22 cellular contexts compared by ENCODE assay signal in genomic region chr2:52995439-52995838, GRCh38.
DNase-seq lines count a peak whose midpoint lies in the region; ATAC-seq and TF ChIP-seq lines count a peak whose summit lies in the region.
"Had no signal": no experiment of that assay in that cellular context is flagged by ENCODE, and none has a peak within 500 bp of the region (broad histone marks: within the 10 kb centered on the region; RNA-seq: fewer than 3 reads in every experiment).

No MANE protein-coding gene starts in this region.

- H3K27me3 ChIP-seq in IMR-90 (ENCODE audit: control insufficient read depth, insufficient read depth, low read length) (no peaks in the 10 kb centered on the region), Caco-2 (replicated peaks; ENCODE audit: control insufficient read depth, insufficient read depth, low read length) (no peaks in the 10 kb centered on the region)
- H3K27me3 ChIP-seq: BE2C had no signal

- no peak overlapping the region for H3K4me2 ChIP-seq in IMR-90 (ENCODE audit: low read depth, low read length)
- H3K4me2 ChIP-seq: A549, SK-N-SH had no signal

- H3K36me3 Mint-ChIP-seq in Caco-2 (ENCODE audit: insufficient read depth, unreplicated experiment): no peaks in the 10 kb centered on the region
- H3K36me3 Mint-ChIP-seq: CD14-positive monocyte, IgD-negative memory B cell had no signal

- H3K36me3 ChIP-seq in IMR-90 (ENCODE audit: control insufficient read depth, insufficient read depth, low read length): no peaks in the 10 kb centered on the region
- no peaks in the 10 kb centered on the region for H3K36me3 ChIP-seq in Caco-2 (ENCODE audit: control insufficient read depth, insufficient read depth, low read length)
- H3K36me3 ChIP-seq: BE2C had no signal

- TF ChIP-seq POLR2A in IMR-90 (IDR thresholded peaks at IDR 0.05; ENCODE audit: low read depth, low read length): no peak

- DNase-seq in IMR-90 (peak; percentile 32), astrocyte of the cerebellum (ENCODE audit: low read depth) (peak; percentile 36), fibroblast of peridontal ligament (ENCODE audit: extremely low read depth) (peak; percentile 35), NCI-H524 treated with DMSO at 0.1 percent for 48 hours (lab: John Stamatoyannopoulos, UW) (no peak), ACHN (no peak), SKM-1 (lab: John Stamatoyannopoulos, UW; ENCODE audit: unreplicated experiment) (no peak), Caco-2 (no peak)
- DNase-seq: BE2C, DMS53, GF-D8, NCI-H1048, NCI-H1417 treated with DMSO at 0.1 percent for 48 hours, NCI-H187, NCI-H2081 treated with DMSO at 0.1 percent for 48 hours, NCI-H2171, NCI-H345, NCI-H524, NCI-H774, SK-N-SH had no signal

- 0% methylated on average over 1 of the region's 2 CpGs; no CpG with 5 or more reads in 1 of the 2 experiments for WGBS in IMR-90 (ENCODE audit: extremely low coverage in 2 of 2, insufficient read length in 1 of 2), 2 experiments

- no peak overlapping the region for H3K23ac ChIP-seq in IMR-90 (ENCODE audit: low read depth, low read length)

- no peak overlapping the region for H2BK20ac ChIP-seq in IMR-90 (ENCODE audit: low read depth, low read length)

- no peak overlapping the region for H3K4ac ChIP-seq in IMR-90 (ENCODE audit: low read depth, low read length)

- H3K4me1 Mint-ChIP-seq in Caco-2 (ENCODE audit: low read depth, unreplicated experiment): no peaks in the 10 kb centered on the region
- H3K4me1 Mint-ChIP-seq: CD14-positive monocyte, IgD-negative memory B cell had no signal

- no peaks in the 10 kb centered on the region for H3K4me1 ChIP-seq in IMR-90 (ENCODE audit: control insufficient read depth, insufficient read depth, low read length)
- no peaks in the 10 kb centered on the region for H3K4me1 ChIP-seq in Caco-2
- H3K4me1 ChIP-seq: A549, BE2C had no signal

- H3K27me3 Mint-ChIP-seq in Caco-2 (ENCODE audit: insufficient read depth, unreplicated experiment): no peaks in the 10 kb centered on the region
- H3K27me3 Mint-ChIP-seq: IgD-negative memory B cell had no signal

- H3K9me1 ChIP-seq in IMR-90 (ENCODE audit: insufficient read depth, low read length): no peaks in the 10 kb centered on the region

- H4K91ac ChIP-seq in IMR-90 (ENCODE audit: insufficient read depth, low read depth, low read length): no peak overlapping the region

- no peaks in the 10 kb centered on the region for H3K79me1 ChIP-seq in IMR-90 (ENCODE audit: low read depth in 1 of 2, low read length in 2 of 2)

- no peak overlapping the region for H2AK9ac ChIP-seq in IMR-90 (replicated peaks; ENCODE audit: low read depth, low read length, poor library complexity)

- CTCF ChIA-PET in IMR-90 (lab: Yijun Ruan, JAX): no interaction called here
- CTCF ChIA-PET in Caco-2 (lab: Charles Lee): no interaction called here

- dilution Hi-C loops in IMR-90 (cut with HindIII; ENCODE audit: low sequenced_read_pairs, unreplicated experiment): no loop called here

- H3K18ac ChIP-seq in IMR-90 (ENCODE audit: low read depth, low read length): no peak overlapping the region

- no TSS peak for BruUV-seq in IMR-90 (replicated peaks; lab: Mats Ljungman, UMichigan)
- no TSS peak for BruUV-seq in Caco-2 (replicated peaks; lab: Mats Ljungman, UMichigan)

- no peak overlapping the region for H3K27ac Mint-ChIP-seq in Caco-2 (ENCODE audit: unreplicated experiment)
- H3K27ac Mint-ChIP-seq: CD14-positive monocyte, IgD-negative memory B cell had no signal

- H3K4me3 Mint-ChIP-seq in Caco-2 (ENCODE audit: unreplicated experiment): no peak overlapping the region
- H3K4me3 Mint-ChIP-seq: CD14-positive monocyte, IgD-negative memory B cell had no signal

- H4K5ac ChIP-seq in IMR-90 (ENCODE audit: low read depth, low read length): no peak overlapping the region

- ATAC-seq in IMR-90 (ENCODE audit: low read depth): peak; percentile 51; the same call in 1 of the 2 replicates
- ATAC-seq: A549 had no signal

- H3K9ac ChIP-seq in IMR-90 (ENCODE audit: low read depth, low read length): no peak overlapping the region
- H3K9ac ChIP-seq: SK-N-SH had no signal

- no peak for TF ChIP-seq RAD21 in IMR-90 (IDR thresholded peaks at IDR 0.05; ENCODE audit: low read length)

- H3K9me3 Mint-ChIP-seq in Caco-2 (ENCODE audit: unreplicated experiment): no peaks in the 10 kb centered on the region

- POLR2A ChIA-PET in IMR-90 (lab: Charles Lee; ENCODE audit: unreplicated experiment) (no interaction called here), Caco-2 (lab: Charles Lee) (no interaction called here)

- in situ Hi-C loops in IMR-90 (cut with MboI; ENCODE audit: low sequenced_read_pairs): no loop called here
- in situ Hi-C loops in astrocyte of the cerebellum (cut with HindIII; ENCODE audit: low sequenced_read_pairs): no loop called here
- in situ Hi-C loops in ACHN (cut with HindIII; ENCODE audit: low pct_ligation_motif_present, low pct_unique_long_range_greater_than_20kb, low sequenced_read_pairs): no loop called here

- no peak overlapping the region for H3K56ac ChIP-seq in IMR-90 (ENCODE audit: extremely low read depth, insufficient read depth, low read length)

- H2AFZ ChIP-seq in IMR-90 (replicated peaks; ENCODE audit: low read length, poor library complexity): no peak overlapping the region

- H3K14ac ChIP-seq in IMR-90 (replicated peaks; ENCODE audit: low read depth, low read length): no peak overlapping the region

- intact Hi-C loops in IMR-90 (cut with micrococcal nuclease) (no loop called here), Caco-2 (cut with micrococcal nuclease; ENCODE audit: unreplicated experiment) (no loop called here)

- H2BK5ac ChIP-seq in IMR-90 (ENCODE audit: low read depth, low read length, poor library complexity, severe bottlenecking): no peak overlapping the region

- no peak overlapping the region for H4K8ac ChIP-seq in IMR-90 (ENCODE audit: low read depth in 2 of 2, low read length in 2 of 2)

- TF ChIP-seq CTCF in IMR-90 (conservative IDR thresholded peaks at IDR 0.05; ENCODE audit: low read depth, low read length): no peak
- TF ChIP-seq CTCF in astrocyte of the cerebellum (IDR thresholded peaks at IDR 0.05; ENCODE audit: low read depth, low read length, missing control alignments): no peak
- no peak for TF ChIP-seq CTCF in Caco-2 (IDR thresholded peaks at IDR 0.05; ENCODE audit: insufficient read depth in 1 of 2, low read depth in 1 of 2, low read length in 1 of 2, severe bottlenecking in 1 of 2, unreplicated experiment in 1 of 2)

- H2BK15ac ChIP-seq in IMR-90 (ENCODE audit: low read depth, low read length): no peak overlapping the region

- H3K9me3 ChIP-seq in IMR-90 (ENCODE audit: control insufficient read depth, insufficient read depth, low read length) (no peaks in the 10 kb centered on the region), Caco-2 (no peaks in the 10 kb centered on the region; the same call in 1 of the 2 replicates)
- H3K9me3 ChIP-seq: BE2C, SK-N-SH had no signal

- no peaks in the 10 kb centered on the region for H4K20me1 ChIP-seq in IMR-90 (ENCODE audit: insufficient read depth, low read length)

- H2AK5ac ChIP-seq in IMR-90 (ENCODE audit: low read depth, low read length): no peak overlapping the region

- H2BK120ac ChIP-seq in IMR-90 (ENCODE audit: low read depth, low read length): no peak overlapping the region

- no peak overlapping the region for H3K4me3 ChIP-seq in IMR-90 (ENCODE audit: insufficient read depth, low read depth, low read length)
- no peak overlapping the region for H3K4me3 ChIP-seq in astrocyte of the cerebellum (ENCODE audit: low read depth, low read length)
- H3K4me3 ChIP-seq in Caco-2 (ENCODE audit: low read depth, low read length): no peak overlapping the region
- H3K4me3 ChIP-seq: A549 had no signal

- H3K27ac ChIP-seq in IMR-90 (ENCODE audit: insufficient read depth, low read length): no peak overlapping the region
- H3K27ac ChIP-seq: A549 had no signal

TF ChIP-seq in IMR-90, 13 proteins besides CTCF, POLR2A, EP300 and RAD21:
- TF ChIP-seq FOS (IDR thresholded peaks at IDR 0.05; ENCODE audit: low read depth, low read length) (no peak), RFX5 (IDR thresholded peaks at IDR 0.05; ENCODE audit: low read depth, low read length) (no peak), CHD1 (IDR thresholded peaks at IDR 0.05; ENCODE audit: low read depth, low read length) (no peak), BHLHE40 (IDR thresholded peaks at IDR 0.05; ENCODE audit: low read depth, low read length) (no peak), MAZ (IDR thresholded peaks at IDR 0.05; ENCODE audit: borderline replicate concordance, low read depth, low read length) (no peak), NFE2L2 (IDR thresholded peaks at IDR 0.05; ENCODE audit: low read depth, low read length) (no peak), CEBPB (IDR thresholded peaks at IDR 0.05; ENCODE audit: low read depth, low read length) (no peak), USF2 (IDR thresholded peaks at IDR 0.05; ENCODE audit: low read depth, low read length) (no peak), MAFK (IDR thresholded peaks at IDR 0.05; ENCODE audit: low read depth, low read length) (no peak), RCOR1 (IDR thresholded peaks at IDR 0.05; ENCODE audit: insufficient replicate concordance, low read length) (no peak), ELK1 (IDR thresholded peaks at IDR 0.05; ENCODE audit: borderline replicate concordance, low read depth, low read length) (no peak), SMC3 (IDR thresholded peaks at IDR 0.05; ENCODE audit: low read depth, low read length) (no peak)

Comparison
In these comparisons a context has a peak if more than half of its experiments do, and no peak if none do; other contexts are left out.
1. DNase-seq: peak in IMR-90 (single experiment), astrocyte of the cerebellum (single experiment) and fibroblast of peridontal ligament (single experiment); none in NCI-H524 treated with DMSO at 0.1 percent for 48 hours (single experiment), ACHN (single experiment), SKM-1 (single experiment) and Caco-2 (0 of 2).